ENCODE assay signal across 8 cellular contexts in the genomic region with DNA sequence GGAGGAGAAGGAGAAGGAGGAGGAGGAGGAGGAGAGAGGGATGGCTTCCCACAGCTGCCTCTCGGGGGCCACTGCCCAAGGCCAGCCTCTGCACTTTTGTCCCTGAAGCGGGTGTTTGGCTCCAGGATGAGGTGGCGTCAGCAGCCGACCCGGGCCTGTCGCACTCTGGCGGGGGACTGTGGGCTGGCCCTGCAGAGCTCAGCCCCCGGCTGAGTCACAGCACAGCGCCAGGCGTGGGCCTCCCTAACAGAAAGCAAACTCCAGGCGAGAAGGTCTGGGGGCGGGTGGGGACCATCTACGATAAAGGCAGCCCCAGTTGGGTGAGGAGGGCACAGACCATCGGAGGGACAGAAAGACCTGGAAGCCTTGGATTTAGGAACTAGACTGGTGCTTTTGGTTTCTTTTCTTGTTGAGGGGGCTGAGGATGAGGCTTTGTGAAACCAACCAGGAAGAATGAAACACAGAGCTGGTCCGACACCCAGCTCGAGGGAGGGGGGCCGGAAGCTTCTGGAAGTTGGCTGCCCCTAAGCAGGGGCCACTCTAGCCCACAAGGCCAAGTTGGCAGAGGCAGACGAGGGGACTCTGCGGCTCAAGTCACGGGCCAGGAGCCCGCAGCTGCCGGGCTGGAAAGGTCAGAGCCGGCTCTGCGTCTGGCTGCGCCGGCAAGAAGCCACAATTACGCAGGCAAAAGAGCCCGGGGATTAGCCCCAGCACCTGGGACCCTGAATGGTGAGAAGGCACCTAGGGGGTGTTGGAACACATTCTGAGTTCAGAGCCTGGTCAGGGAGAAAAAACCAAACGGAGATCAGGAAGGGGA. TPM values are rescaled to one million over a fixed set of nuclear protein-coding genes. Genes with fewer than 3 reads are reported as not detected.
A peak's percentile ranks its signal among the peaks of the same experiment; 100 is the strongest.
DNase-seq lines count a peak whose midpoint lies in the region; ATAC-seq and TF ChIP-seq lines count a peak whose summit lies in the region.

No MANE protein-coding gene starts in this region.

- peak overlapping the region; percentile 52 for H3K4me2 ChIP-seq in trophoblast cell (ENCODE audit: low read length)

- H3K9me3 ChIP-seq in adipocyte (ENCODE audit: control insufficient read depth, low read length) = no peaks in the 10 kb centered on the region
- no peaks in the 10 kb centered on the region for H3K9me3 ChIP-seq in heart right ventricle
- peaks cover 2% of the 10 kb centered on the region for H3K9me3 ChIP-seq in trophoblast cell (ENCODE audit: insufficient read depth, low read depth, low read length)
- no peaks in the 10 kb centered on the region for H3K9me3 ChIP-seq in transverse colon

- peak; percentile 76 for TF ChIP-seq POLR2A in transverse colon (IDR thresholded peaks at IDR 0.05)

- H3K4me1 ChIP-seq in adipocyte (ENCODE audit: control insufficient read depth, insufficient read depth, low read length) (peaks cover 41% of the 10 kb centered on the region), heart right ventricle (peaks cover 24 to 74% (median 60%) of the 10 kb centered on the region in 9 donors), trophoblast cell (ENCODE audit: control insufficient read depth in 1 of 2, insufficient read depth in 2 of 2, low read length in 2 of 2) (peaks cover 23 to 25% of the 10 kb centered on the region in 2 experiments), transverse colon (peaks cover 27 to 78% (median 45%) of the 10 kb centered on the region in 4 donors)

- peak overlapping the region; percentile 93 for H2BK5ac ChIP-seq in trophoblast cell (ENCODE audit: low read depth, low read length, poor library complexity)

- peak overlapping the region; percentile 52 for H2BK12ac ChIP-seq in trophoblast cell (ENCODE audit: low read length)

- POLR2A ChIA-PET in GM10248 (lab: Yijun Ruan, JAX) = interaction anchor here (0.5 to 5.0 kb wide), 15 partner anchors 12 to 138 kb away, joined by 3 to 120 read pairs (median 4); a partner anchor contains a TSS

- H3K27me3 ChIP-seq in adipocyte (replicated peaks; ENCODE audit: control insufficient read depth, insufficient read depth, low read length) (no peaks in the 10 kb centered on the region), heart right ventricle (no peaks in the 10 kb centered on the region), trophoblast cell (ENCODE audit: insufficient read depth, low read length) (no peaks in the 10 kb centered on the region), transverse colon (no peaks in the 10 kb centered on the region)

- H3K23ac ChIP-seq in trophoblast cell (ENCODE audit: low read length) = no peak overlapping the region

- CTCF ChIA-PET in GM10248 (lab: Yijun Ruan, JAX) = interaction anchor here (0.6 to 7.1 kb wide), 10 partner anchors 12 to 99 kb away, joined by 3 to 60 read pairs (median 6); a partner anchor contains a TSS

- peaks cover 4% of the 10 kb centered on the region for H3K79me2 ChIP-seq in trophoblast cell (ENCODE audit: control insufficient read depth, insufficient read depth, low read length, poor library complexity)

- H2AFZ ChIP-seq in trophoblast cell (ENCODE audit: insufficient read depth, low read length, poor library complexity) = peak overlapping the region; percentile 4

- H4K8ac ChIP-seq in trophoblast cell (ENCODE audit: low read depth, low read length) = peak overlapping the region; percentile 92

- intact Hi-C loops in heart right ventricle (cut with DNase I) (loop anchor here in 4 of 10 donors (1.0 to 2.0 kb wide), 4 partner anchors 18 to 24 kb away; a partner anchor contains a TSS), transverse colon (cut with DNase I; ENCODE audit: low total_unique reads) (no loop called here)

- H4K91ac ChIP-seq in trophoblast cell (ENCODE audit: low read depth, low read length) = peak overlapping the region; percentile 94

- peak overlapping the region; percentile 94 for H3K18ac ChIP-seq in trophoblast cell (ENCODE audit: low read length)

- in situ Hi-C loops in transverse colon (cut with MboI; ENCODE audit: low pct_ligation_motif_present in 1 of 4, low pct_unique_long_range_greater_than_20kb in 1 of 4, low sequenced_read_pairs in 3 of 4) = no loop called here

- H4K12ac ChIP-seq in trophoblast cell (ENCODE audit: low read depth, low read length) = peak overlapping the region; percentile 75

- peak overlapping the region; percentile 98 for H2BK120ac ChIP-seq in trophoblast cell (ENCODE audit: insufficient read depth, low read length, poor library complexity)

- peaks cover 29% of the 10 kb centered on the region for H3K79me1 ChIP-seq in trophoblast cell (ENCODE audit: low read length)

- peak; percentile 89 for DNase-seq in GM10248 (ENCODE audit: extremely low spot score)
- DNase-seq in SW480 (ENCODE audit: low spot score) = peak; percentile 72
- peak; percentile 92 for DNase-seq in adipocyte (ENCODE audit: low read depth)
- DNase-seq in heart right ventricle = peak; percentile 89
- peak; percentile 83 to 86 for DNase-seq in trophoblast cell
- DNase-seq in transverse colon = peak; percentile 75

- H3K36me3 ChIP-seq in adipocyte (ENCODE audit: control insufficient read depth, insufficient read depth, low read length, severe bottlenecking) (peaks cover 5% of the 10 kb centered on the region), heart right ventricle (peaks cover 0 to 32% (median 6%) of the 10 kb centered on the region in 9 donors), trophoblast cell (ENCODE audit: control insufficient read depth in 1 of 2, insufficient read depth in 2 of 2, low read length in 2 of 2) (peaks cover 38 to 39% of the 10 kb centered on the region in 2 experiments), transverse colon (peaks cover 0 to 10% (median 0%) of the 10 kb centered on the region in 4 donors)

- peak overlapping the region; percentile 89 for H2AK5ac ChIP-seq in trophoblast cell (ENCODE audit: low read length)

- TF ChIP-seq EP300 in transverse colon (IDR thresholded peaks at IDR 0.05; ENCODE audit: low read depth) = no peak

- WGBS in heart right ventricle, 2 donors = 2 to 5% methylated on average over 29 of the region's 29 CpGs
- WGBS in trophoblast cell (ENCODE audit: extremely low coverage, insufficient coverage, insufficient read length) = no CpG with 5 or more reads among the region's 29 CpGs
- WGBS in transverse colon (ENCODE audit: low coverage in 1 of 2), 2 donors = 19 to 22% methylated on average over 6 to 29 of the region's 29 CpGs

- H3K14ac ChIP-seq in trophoblast cell (ENCODE audit: low read length) = peak overlapping the region; percentile 81

- H3K4ac ChIP-seq in trophoblast cell (ENCODE audit: low read depth, low read length) = peak overlapping the region; percentile 87

- peak overlapping the region; percentile 90 to 100 (median 98) for H3K27ac ChIP-seq in heart right ventricle
- peak overlapping the region; percentile 95 for H3K27ac ChIP-seq in trophoblast cell (ENCODE audit: low read depth, low read length)
- H3K27ac ChIP-seq in transverse colon = peak overlapping the region; percentile 93 to 98 (median 96)

- H3K9ac ChIP-seq in adipocyte (ENCODE audit: low read length) = peak overlapping the region; percentile 98
- peak overlapping the region; percentile 49 for H3K9ac ChIP-seq in trophoblast cell (ENCODE audit: low read length)

- no peak for TF ChIP-seq CTCF in GM10248 (IDR thresholded peaks at IDR 0.05; ENCODE audit: control extremely low read depth, extremely low read depth, low read depth, missing control alignments)
- peak in 2 of 9 donors; percentile 26 to 28 for TF ChIP-seq CTCF in heart right ventricle (IDR thresholded peaks at IDR 0.05)
- no peak for TF ChIP-seq CTCF in transverse colon (IDR thresholded peaks at IDR 0.05)

- peak overlapping the region; percentile 80 for H3K4me3 ChIP-seq in adipocyte (ENCODE audit: low read length)
- H3K4me3 ChIP-seq in heart right ventricle = peak overlapping the region; percentile 6 to 59 (median 47)
- H3K4me3 ChIP-seq in trophoblast cell (ENCODE audit: low read depth, low read length) = no peak overlapping the region
- H3K4me3 ChIP-seq in transverse colon = peak overlapping the region in 3 of 4 donors; percentile 22 to 47 (median 27)

- ATAC-seq in HG03354 (IDR thresholded peaks at IDR 0.05; ENCODE audit: poor library complexity, severe bottlenecking, unreplicated experiment) (peak; percentile 65), heart right ventricle (peak; percentile 83 to 91 (median 87)), GM18858 (IDR thresholded peaks at IDR 0.05; ENCODE audit: unreplicated experiment) (no peak)

RNA-seq across cellular contexts. Expression of a gene that starts 18.2 kb away (rescaled TPM):
- total RNA-seq in heart right ventricle (100 to 1,000 TPM in 1 of 10 donors, 10 to 100 TPM in 9; 73.2 to 114 (median 93.3) TPM), transverse colon (100 to 1,000 TPM in 3 of 4 donors, 10 to 100 TPM in 1; 94.3 to 218 (median 175) TPM)
- 100 to 1,000 TPM; 135 to 163 TPM for polyA plus RNA-seq in heart right ventricle
- 216 and 223 TPM in 2 replicates for polyA plus RNA-seq in trophoblast cell (2013)

RNA-seq across cellular contexts. Expression of a gene that starts 23.3 kb away (rescaled TPM):
- total RNA-seq in heart right ventricle (100 to 1,000 TPM in 9 of 10 donors, 10 to 100 TPM in 1; 93.7 to 195 (median 133) TPM), transverse colon (1,000 to 10,000 TPM in 3 of 4 donors, 100 to 1,000 TPM in 1; 714 to 2,423 (median 1,288) TPM)
- 100 to 1,000 TPM; 103 to 278 TPM for polyA plus RNA-seq in heart right ventricle
- polyA plus RNA-seq in trophoblast cell (2013) = 224 and 256 TPM in 2 replicates

RNA-seq across cellular contexts. Expression of a gene that starts 30.5 kb away (rescaled TPM):
- total RNA-seq in heart right ventricle (1 to 10 TPM in 5 of 10 donors, under 1 TPM in 5; 0.49 to 1.5 (median 0.96) TPM), transverse colon (10 to 100 TPM in 3 of 4 donors, 1 to 10 TPM in 1; 4.8 to 49.7 (median 17.5) TPM)
- polyA plus RNA-seq in heart right ventricle = 1 to 10 TPM in 1 of 2 donors, under 1 TPM in 1; 0.17 to 7.8 TPM
- 1.7 and 1.8 TPM in 2 replicates for polyA plus RNA-seq in trophoblast cell (2013)

RNA-seq across cellular contexts. Expression of a gene that starts 35.7 kb away (rescaled TPM):
- total RNA-seq in heart right ventricle = 10 to 100 TPM; 36.0 to 61.3 (median 46.8) TPM
- polyA plus RNA-seq in heart right ventricle = 10 to 100 TPM; 10.0 to 27.2 TPM
- polyA plus RNA-seq in trophoblast cell (2013) = 46.5 and 56.5 TPM in 2 replicates
- 100 to 1,000 TPM in 1 of 4 donors, 10 to 100 TPM in 3; 59.7 to 110 (median 73.0) TPM for total RNA-seq in transverse colon
